Comparison of ENCODE assay signal across 1 cellular context in the genomic region with DNA sequence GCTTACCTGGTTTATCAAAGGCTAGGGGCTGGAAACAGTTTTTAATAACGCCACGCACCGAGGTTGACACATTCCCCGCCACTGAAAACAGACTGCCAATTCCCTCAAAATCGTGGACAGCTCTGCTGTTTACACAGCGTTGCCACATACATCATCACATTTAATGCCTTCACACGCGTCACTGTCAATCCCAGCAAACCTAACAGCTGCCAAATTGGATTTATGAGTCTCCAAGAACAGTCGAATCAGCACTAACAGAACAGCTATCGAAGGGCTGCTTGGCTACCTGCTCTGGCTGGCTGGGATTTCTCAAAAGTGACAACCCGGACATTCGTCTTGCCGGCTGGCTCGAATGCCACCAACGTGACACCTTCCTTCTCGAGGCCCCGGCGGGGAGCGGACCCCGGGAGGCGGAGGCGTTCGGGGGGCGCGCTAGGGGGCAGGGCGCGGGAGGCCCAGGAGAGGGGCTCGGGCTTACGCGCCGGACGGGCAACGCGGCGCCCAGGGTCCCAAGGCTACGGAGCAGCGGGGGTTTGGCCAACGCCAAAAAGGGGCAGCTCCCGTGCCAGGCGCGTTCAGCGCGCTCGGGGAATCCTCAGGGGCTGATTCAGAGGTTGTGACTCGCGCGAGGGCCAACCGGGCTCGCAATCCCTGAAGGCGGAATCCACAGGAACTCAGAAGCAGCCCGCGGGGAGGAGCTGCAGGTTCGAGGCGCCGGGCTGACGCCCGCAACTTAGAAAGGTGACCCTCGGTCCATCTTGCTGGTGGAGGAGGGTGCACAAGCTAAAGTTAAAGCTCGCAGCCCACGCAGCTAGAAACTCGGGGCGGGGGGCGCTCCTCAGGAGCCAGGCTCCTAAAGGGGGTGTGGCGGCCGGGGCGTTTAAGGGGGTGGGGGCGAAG.
TF ChIP-seq lines count a peak whose summit lies in the region.

No MANE protein-coding gene starts in this region.

TF ChIP-seq in HepG2, 621 proteins besides CTCF, POLR2A, EP300 and RAD21 (continued from another document and continues in another):
- TF ChIP-seq, protein P1, sequence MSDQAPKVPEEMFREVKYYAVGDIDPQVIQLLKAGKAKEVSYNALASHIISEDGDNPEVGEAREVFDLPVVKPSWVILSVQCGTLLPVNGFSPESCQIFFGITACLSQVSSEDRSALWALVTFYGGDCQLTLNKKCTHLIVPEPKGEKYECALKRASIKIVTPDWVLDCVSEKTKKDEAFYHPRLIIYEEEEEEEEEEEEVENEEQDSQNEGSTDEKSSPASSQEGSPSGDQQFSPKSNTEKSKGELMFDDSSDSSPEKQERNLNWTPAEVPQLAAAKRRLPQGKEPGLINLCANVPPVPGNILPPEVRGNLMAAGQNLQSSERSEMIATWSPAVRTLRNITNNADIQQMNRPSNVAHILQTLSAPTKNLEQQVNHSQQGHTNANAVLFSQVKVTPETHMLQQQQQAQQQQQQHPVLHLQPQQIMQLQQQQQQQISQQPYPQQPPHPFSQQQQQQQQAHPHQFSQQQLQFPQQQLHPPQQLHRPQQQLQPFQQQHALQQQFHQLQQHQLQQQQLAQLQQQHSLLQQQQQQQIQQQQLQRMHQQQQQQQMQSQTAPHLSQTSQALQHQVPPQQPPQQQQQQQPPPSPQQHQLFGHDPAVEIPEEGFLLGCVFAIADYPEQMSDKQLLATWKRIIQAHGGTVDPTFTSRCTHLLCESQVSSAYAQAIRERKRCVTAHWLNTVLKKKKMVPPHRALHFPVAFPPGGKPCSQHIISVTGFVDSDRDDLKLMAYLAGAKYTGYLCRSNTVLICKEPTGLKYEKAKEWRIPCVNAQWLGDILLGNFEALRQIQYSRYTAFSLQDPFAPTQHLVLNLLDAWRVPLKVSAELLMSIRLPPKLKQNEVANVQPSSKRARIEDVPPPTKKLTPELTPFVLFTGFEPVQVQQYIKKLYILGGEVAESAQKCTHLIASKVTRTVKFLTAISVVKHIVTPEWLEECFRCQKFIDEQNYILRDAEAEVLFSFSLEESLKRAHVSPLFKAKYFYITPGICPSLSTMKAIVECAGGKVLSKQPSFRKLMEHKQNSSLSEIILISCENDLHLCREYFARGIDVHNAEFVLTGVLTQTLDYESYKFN (CRISPR knock-in tag; conservative IDR thresholded peaks at IDR 0.05): peak; percentile 7; the same call in 1 of the 2 replicates
- TF ChIP-seq, protein P2, sequence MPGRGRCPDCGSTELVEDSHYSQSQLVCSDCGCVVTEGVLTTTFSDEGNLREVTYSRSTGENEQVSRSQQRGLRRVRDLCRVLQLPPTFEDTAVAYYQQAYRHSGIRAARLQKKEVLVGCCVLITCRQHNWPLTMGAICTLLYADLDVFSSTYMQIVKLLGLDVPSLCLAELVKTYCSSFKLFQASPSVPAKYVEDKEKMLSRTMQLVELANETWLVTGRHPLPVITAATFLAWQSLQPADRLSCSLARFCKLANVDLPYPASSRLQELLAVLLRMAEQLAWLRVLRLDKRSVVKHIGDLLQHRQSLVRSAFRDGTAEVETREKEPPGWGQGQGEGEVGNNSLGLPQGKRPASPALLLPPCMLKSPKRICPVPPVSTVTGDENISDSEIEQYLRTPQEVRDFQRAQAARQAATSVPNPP (CRISPR knock-in tag; IDR thresholded peaks at IDR 0.05): no peak
- TF ChIP-seq ZNF160 (CRISPR knock-in tag; IDR thresholded peaks at IDR 0.05) (no peak), MEIS2 (CRISPR knock-in tag; IDR thresholded peaks at IDR 0.05) (no peak), ZNF33A (CRISPR knock-in tag; IDR thresholded peaks at IDR 0.05; ENCODE audit: borderline replicate concordance) (no peak), PCBP2 (optimal IDR thresholded peaks at IDR 0.05; ENCODE audit: low read depth, low read length, poor library complexity, severe bottlenecking) (no peak), BRCA1 (CRISPR knock-in tag; IDR thresholded peaks at IDR 0.05) (no peak), NFYB (CRISPR knock-in tag; IDR thresholded peaks at IDR 0.05) (no peak), ZNF547 (CRISPR knock-in tag; IDR thresholded peaks at IDR 0.05) (no peak), MBNL3 (CRISPR knock-in tag; conservative IDR thresholded peaks at IDR 0.05) (no peak), NR2C2 (CRISPR knock-in tag; IDR thresholded peaks at IDR 0.05; ENCODE audit: borderline replicate concordance) (no peak), ZNF746 (CRISPR knock-in tag; IDR thresholded peaks at IDR 0.05) (no peak), NCOR1 (IDR thresholded peaks at IDR 0.05; ENCODE audit: borderline replicate concordance, low read length) (no peak), ZNF12 (CRISPR knock-in tag; IDR thresholded peaks at IDR 0.05) (no peak), FOXJ3 (CRISPR knock-in tag; IDR thresholded peaks at IDR 0.05; ENCODE audit: borderline replicate concordance) (no peak), ZNF329 (CRISPR knock-in tag; IDR thresholded peaks at IDR 0.05; ENCODE audit: low read depth) (no peak), ZNF816 (CRISPR knock-in tag; IDR thresholded peaks at IDR 0.05; ENCODE audit: borderline replicate concordance) (no peak), GPN1 (CRISPR knock-in tag; IDR thresholded peaks at IDR 0.05; ENCODE audit: borderline replicate concordance) (no peak), FOXC1 (CRISPR knock-in tag; IDR thresholded peaks at IDR 0.05; ENCODE audit: borderline replicate concordance) (peak; percentile 56; the same call in 1 of the 2 replicates), ZNF567 (CRISPR knock-in tag; IDR thresholded peaks at IDR 0.05; ENCODE audit: borderline replicate concordance) (no peak), ZNF776 (CRISPR knock-in tag; IDR thresholded peaks at IDR 0.05) (no peak)
- TF ChIP-seq, protein P3, sequence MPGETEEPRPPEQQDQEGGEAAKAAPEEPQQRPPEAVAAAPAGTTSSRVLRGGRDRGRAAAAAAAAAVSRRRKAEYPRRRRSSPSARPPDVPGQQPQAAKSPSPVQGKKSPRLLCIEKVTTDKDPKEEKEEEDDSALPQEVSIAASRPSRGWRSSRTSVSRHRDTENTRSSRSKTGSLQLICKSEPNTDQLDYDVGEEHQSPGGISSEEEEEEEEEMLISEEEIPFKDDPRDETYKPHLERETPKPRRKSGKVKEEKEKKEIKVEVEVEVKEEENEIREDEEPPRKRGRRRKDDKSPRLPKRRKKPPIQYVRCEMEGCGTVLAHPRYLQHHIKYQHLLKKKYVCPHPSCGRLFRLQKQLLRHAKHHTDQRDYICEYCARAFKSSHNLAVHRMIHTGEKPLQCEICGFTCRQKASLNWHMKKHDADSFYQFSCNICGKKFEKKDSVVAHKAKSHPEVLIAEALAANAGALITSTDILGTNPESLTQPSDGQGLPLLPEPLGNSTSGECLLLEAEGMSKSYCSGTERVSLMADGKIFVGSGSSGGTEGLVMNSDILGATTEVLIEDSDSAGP (CRISPR knock-in tag; IDR thresholded peaks at IDR 0.05; ENCODE audit: borderline replicate concordance): peak; percentile 51; the same call in 1 of the 2 replicates
- TF ChIP-seq, protein P4, sequence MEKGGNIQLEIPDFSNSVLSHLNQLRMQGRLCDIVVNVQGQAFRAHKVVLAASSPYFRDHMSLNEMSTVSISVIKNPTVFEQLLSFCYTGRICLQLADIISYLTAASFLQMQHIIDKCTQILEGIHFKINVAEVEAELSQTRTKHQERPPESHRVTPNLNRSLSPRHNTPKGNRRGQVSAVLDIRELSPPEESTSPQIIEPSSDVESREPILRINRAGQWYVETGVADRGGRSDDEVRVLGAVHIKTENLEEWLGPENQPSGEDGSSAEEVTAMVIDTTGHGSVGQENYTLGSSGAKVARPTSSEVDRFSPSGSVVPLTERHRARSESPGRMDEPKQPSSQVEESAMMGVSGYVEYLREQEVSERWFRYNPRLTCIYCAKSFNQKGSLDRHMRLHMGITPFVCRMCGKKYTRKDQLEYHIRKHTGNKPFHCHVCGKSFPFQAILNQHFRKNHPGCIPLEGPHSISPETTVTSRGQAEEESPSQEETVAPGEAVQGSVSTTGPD (CRISPR knock-in tag; IDR thresholded peaks at IDR 0.05): no peak
- TF ChIP-seq, protein P5, sequence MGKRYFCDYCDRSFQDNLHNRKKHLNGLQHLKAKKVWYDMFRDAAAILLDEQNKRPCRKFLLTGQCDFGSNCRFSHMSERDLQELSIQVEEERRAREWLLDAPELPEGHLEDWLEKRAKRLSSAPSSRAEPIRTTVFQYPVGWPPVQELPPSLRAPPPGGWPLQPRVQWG (CRISPR knock-in tag; IDR thresholded peaks at IDR 0.05; ENCODE audit: borderline replicate concordance, low read depth): no peak
- TF ChIP-seq, protein P6, sequence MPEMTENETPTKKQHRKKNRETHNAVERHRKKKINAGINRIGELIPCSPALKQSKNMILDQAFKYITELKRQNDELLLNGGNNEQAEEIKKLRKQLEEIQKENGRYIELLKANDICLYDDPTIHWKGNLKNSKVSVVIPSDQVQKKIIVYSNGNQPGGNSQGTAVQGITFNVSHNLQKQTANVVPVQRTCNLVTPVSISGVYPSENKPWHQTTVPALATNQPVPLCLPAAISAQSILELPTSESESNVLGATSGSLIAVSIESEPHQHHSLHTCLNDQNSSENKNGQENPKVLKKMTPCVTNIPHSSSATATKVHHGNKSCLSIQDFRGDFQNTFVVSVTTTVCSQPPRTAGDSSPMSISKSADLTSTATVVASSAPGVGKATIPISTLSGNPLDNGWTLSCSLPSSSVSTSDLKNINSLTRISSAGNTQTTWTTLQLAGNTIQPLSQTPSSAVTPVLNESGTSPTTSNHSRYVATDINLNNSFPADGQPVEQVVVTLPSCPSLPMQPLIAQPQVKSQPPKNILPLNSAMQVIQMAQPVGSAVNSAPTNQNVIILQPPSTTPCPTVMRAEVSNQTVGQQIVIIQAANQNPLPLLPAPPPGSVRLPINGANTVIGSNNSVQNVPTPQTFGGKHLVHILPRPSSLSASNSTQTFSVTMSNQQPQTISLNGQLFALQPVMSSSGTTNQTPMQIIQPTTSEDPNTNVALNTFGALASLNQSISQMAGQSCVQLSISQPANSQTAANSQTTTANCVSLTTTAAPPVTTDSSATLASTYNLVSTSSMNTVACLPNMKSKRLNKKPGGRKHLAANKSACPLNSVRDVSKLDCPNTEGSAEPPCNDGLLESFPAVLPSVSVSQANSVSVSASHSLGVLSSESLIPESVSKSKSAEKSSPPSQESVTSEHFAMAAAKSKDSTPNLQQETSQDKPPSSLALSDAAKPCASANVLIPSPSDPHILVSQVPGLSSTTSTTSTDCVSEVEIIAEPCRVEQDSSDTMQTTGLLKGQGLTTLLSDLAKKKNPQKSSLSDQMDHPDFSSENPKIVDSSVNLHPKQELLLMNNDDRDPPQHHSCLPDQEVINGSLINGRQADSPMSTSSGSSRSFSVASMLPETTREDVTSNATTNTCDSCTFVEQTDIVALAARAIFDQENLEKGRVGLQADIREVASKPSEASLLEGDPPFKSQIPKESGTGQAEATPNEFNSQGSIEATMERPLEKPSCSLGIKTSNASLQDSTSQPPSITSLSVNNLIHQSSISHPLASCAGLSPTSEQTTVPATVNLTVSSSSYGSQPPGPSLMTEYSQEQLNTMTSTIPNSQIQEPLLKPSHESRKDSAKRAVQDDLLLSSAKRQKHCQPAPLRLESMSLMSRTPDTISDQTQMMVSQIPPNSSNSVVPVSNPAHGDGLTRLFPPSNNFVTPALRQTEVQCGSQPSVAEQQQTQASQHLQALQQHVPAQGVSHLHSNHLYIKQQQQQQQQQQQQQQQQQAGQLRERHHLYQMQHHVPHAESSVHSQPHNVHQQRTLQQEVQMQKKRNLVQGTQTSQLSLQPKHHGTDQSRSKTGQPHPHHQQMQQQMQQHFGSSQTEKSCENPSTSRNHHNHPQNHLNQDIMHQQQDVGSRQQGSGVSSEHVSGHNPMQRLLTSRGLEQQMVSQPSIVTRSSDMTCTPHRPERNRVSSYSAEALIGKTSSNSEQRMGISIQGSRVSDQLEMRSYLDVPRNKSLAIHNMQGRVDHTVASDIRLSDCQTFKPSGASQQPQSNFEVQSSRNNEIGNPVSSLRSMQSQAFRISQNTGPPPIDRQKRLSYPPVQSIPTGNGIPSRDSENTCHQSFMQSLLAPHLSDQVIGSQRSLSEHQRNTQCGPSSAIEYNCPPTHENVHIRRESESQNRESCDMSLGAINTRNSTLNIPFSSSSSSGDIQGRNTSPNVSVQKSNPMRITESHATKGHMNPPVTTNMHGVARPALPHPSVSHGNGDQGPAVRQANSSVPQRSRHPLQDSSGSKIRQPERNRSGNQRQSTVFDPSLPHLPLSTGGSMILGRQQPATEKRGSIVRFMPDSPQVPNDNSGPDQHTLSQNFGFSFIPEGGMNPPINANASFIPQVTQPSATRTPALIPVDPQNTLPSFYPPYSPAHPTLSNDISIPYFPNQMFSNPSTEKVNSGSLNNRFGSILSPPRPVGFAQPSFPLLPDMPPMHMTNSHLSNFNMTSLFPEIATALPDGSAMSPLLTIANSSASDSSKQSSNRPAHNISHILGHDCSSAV (CRISPR knock-in tag; IDR thresholded peaks at IDR 0.05; ENCODE audit: borderline replicate concordance): no peak
- TF ChIP-seq, protein P7, sequence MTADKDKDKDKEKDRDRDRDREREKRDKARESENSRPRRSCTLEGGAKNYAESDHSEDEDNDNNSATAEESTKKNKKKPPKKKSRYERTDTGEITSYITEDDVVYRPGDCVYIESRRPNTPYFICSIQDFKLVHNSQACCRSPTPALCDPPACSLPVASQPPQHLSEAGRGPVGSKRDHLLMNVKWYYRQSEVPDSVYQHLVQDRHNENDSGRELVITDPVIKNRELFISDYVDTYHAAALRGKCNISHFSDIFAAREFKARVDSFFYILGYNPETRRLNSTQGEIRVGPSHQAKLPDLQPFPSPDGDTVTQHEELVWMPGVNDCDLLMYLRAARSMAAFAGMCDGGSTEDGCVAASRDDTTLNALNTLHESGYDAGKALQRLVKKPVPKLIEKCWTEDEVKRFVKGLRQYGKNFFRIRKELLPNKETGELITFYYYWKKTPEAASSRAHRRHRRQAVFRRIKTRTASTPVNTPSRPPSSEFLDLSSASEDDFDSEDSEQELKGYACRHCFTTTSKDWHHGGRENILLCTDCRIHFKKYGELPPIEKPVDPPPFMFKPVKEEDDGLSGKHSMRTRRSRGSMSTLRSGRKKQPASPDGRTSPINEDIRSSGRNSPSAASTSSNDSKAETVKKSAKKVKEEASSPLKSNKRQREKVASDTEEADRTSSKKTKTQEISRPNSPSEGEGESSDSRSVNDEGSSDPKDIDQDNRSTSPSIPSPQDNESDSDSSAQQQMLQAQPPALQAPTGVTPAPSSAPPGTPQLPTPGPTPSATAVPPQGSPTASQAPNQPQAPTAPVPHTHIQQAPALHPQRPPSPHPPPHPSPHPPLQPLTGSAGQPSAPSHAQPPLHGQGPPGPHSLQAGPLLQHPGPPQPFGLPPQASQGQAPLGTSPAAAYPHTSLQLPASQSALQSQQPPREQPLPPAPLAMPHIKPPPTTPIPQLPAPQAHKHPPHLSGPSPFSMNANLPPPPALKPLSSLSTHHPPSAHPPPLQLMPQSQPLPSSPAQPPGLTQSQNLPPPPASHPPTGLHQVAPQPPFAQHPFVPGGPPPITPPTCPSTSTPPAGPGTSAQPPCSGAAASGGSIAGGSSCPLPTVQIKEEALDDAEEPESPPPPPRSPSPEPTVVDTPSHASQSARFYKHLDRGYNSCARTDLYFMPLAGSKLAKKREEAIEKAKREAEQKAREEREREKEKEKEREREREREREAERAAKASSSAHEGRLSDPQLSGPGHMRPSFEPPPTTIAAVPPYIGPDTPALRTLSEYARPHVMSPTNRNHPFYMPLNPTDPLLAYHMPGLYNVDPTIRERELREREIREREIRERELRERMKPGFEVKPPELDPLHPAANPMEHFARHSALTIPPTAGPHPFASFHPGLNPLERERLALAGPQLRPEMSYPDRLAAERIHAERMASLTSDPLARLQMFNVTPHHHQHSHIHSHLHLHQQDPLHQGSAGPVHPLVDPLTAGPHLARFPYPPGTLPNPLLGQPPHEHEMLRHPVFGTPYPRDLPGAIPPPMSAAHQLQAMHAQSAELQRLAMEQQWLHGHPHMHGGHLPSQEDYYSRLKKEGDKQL (CRISPR knock-in tag; IDR thresholded peaks at IDR 0.05; ENCODE audit: low read depth): no peak
- TF ChIP-seq, protein P8, sequence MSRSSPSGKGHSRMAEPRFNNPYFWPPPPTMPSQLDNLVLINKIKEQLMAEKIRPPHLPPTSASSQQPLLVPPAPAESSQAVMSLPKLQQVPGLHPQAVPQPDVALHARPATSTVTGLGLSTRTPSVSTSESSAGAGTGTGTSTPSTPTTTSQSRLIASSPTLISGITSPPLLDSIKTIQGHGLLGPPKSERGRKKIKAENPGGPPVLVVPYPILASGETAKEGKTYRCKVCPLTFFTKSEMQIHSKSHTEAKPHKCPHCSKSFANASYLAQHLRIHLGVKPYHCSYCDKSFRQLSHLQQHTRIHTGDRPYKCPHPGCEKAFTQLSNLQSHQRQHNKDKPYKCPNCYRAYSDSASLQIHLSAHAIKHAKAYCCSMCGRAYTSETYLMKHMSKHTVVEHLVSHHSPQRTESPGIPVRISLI (CRISPR knock-in tag; IDR thresholded peaks at IDR 0.05; ENCODE audit: borderline replicate concordance): no peak
